ENCODE assay signal across 8 cellular contexts in the genomic region with DNA sequence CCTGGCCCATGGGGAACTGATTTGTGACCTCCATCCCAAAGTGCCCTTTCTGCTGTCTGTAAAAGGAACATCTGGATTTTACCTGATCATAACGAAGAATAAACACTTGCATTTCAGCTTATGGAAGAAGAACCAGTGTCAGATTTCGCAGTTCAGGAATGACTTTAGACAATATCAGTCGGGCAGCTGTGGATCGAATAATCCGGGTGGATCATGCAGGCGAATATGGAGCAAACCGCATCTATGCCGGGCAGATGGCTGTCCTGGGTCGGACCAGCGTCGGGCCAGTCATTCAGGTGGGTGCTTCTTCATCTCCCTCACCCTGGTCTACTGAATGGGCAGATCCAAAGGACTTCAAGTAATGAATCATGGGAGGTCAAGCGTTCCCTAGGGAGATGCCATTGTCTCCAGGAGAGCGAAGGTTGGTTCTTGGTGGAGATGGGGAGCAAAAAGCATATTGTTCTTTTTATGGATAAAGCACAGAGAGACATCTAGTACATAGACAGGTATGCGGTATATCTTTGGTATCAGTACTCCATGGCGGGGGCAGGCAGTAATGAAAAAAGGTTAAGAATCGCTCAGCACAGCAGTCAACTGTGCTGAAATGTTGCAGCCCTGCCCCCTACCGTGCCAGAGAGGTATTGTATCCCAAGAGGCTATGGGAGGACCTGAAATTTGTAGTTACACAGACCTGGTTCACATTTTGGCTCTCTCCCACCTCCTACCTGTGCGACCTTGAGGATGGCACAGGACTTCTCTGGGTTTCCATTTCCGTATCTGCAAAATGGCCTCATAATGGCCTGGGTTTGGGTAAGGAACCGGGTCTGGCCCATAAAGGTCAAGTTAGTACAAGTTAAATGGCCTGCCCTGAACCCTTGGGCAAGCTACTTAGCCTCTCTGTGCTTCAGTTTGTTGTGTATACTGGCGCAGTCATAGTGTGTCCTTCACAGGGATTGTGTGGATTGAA. TPM values are rescaled to one million over a fixed set of nuclear protein-coding genes. Genes with fewer than 3 reads are reported as not detected.
A peak's percentile ranks its signal among the peaks of the same experiment; 100 is the strongest.
DNase-seq lines count a peak whose midpoint lies in the region; ATAC-seq and TF ChIP-seq lines count a peak whose summit lies in the region.

No MANE protein-coding gene starts in this region.

- in situ Hi-C loops in SK-MEL-5 (cut with HindIII; ENCODE audit: low pct_unique_long_range_greater_than_20kb, low sequenced_read_pairs), result no loop called here

- TF ChIP-seq POLR2A in GM18505 (IDR thresholded peaks at IDR 0.05; ENCODE audit: borderline replicate concordance, extremely low read depth, insufficient read depth, insufficient read length), result no peak

- no peak for DNase-seq in HFF-Myc (ENCODE audit: extremely low read depth, low read depth)
- DNase-seq in SK-MEL-5 (ENCODE audit: low read depth, low spot score), result peak; percentile 79
- peak in 34 of 51 donors; percentile 1 to 59 (median 18) for DNase-seq in hypothalamus (lab: John Stamatoyannopoulos, UW)
- DNase-seq in stimulated activated CD4-positive, alpha-beta T cell treated with anti-CD3 and anti-CD28 coated beads, Interleukin-15, amount 100 ng/mL, for 48 hours (ENCODE audit: low read depth in 2 of 2), result peak; percentile 38 to 56
- no peak for DNase-seq in epidermal melanocyte (ENCODE audit: insufficient read length, low spot score)

- ATAC-seq in GM18505 (IDR thresholded peaks at IDR 0.05; ENCODE audit: unreplicated experiment), result no peak

- TF ChIP-seq CTCF in C4-2B (conservative IDR thresholded peaks at IDR 0.05) (peak; percentile 87), HFF-Myc (IDR thresholded peaks at IDR 0.05; ENCODE audit: low read depth, low read length, missing control alignments) (peak; percentile 80)

- H3K4me3 ChIP-seq in HFF-Myc (replicated peaks; ENCODE audit: low read depth, low read length), result no peak overlapping the region

- no peak overlapping the region for H3K27ac ChIP-seq in C4-2B
- peak overlapping the region; percentile 10 for H3K27ac ChIP-seq in angular gyrus (ENCODE audit: low read depth, low read length)

RNA-seq across cellular contexts. Expression of a gene that starts 4.7 kb away (rescaled TPM):
- 23.4 and 26.4 TPM in 2 replicates for total RNA-seq in SK-MEL-5 (2014; rRNA removed; shearing (Covaris generic))
- 22.7 and 36.7 TPM in 2 replicates for polyA plus RNA-seq in SK-MEL-5 (2015; cell fraction: cytosol; rRNA removed)
- 18.3 and 22.0 TPM in 2 replicates for polyA plus RNA-seq in SK-MEL-5 (2015; cell fraction: nucleus; rRNA removed)

RNA-seq across cellular contexts. Expression of a gene that starts 41.7 kb away (rescaled TPM):
- 26.7 and 28.8 TPM in 2 replicates for total RNA-seq in SK-MEL-5 (2014; rRNA removed; shearing (Covaris generic))
- polyA plus RNA-seq in SK-MEL-5 (2015; cell fraction: cytosol; rRNA removed), result 37.0 and 48.9 TPM in 2 replicates
- polyA plus RNA-seq in SK-MEL-5 (2015; cell fraction: nucleus; rRNA removed), result 45.7 and 47.3 TPM in 2 replicates

Comparison
In these comparisons a context has a peak if more than half of its experiments do, and no peak if none do; other contexts are left out.
1. DNase-seq: peak in SK-MEL-5 (single experiment), hypothalamus (34 of 51) and stimulated activated CD4-positive, alpha-beta T cell treated with anti-CD3 and anti-CD28 coated beads, Interleukin-15, amount 100 ng/mL, for 48 hours (2 of 2); none in HFF-Myc (single experiment) and epidermal melanocyte (single experiment).